ENCODE assay signal across 18 cellular contexts in the genomic region with DNA sequence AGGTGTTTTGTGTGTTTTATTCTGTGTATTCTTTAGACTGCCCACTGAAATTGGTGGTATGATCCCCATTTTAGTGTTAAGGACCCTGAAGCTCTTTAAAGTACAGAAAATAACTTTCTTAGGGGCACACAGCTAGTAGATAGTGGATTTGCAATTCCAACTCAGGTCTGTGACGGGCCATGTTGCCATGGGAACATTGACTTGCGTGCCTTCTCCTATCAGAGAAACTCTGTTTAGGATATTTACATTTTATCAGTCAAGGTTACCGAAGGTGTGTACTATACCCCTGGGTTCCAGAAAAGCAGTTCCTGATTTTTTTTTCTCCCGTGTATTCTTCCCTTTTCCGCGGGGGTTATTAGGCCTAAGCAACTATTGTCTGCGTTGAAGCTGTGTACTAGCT. TPM values are rescaled to one million over a fixed set of nuclear protein-coding genes. Genes with fewer than 3 reads are reported as not detected.
DNase-seq lines count a peak whose midpoint lies in the region; ATAC-seq, FAIRE-seq and TF ChIP-seq lines count a peak whose summit lies in the region.
"Had no signal": no experiment of that assay in that cellular context is flagged by ENCODE, and none has a peak within 500 bp of the region (broad histone marks: within the 10 kb centered on the region; RNA-seq: fewer than 3 reads in every experiment).

No MANE protein-coding gene starts in this region.

- H3K4me3 Mint-ChIP-seq in naive thymus-derived CD8-positive, alpha-beta T cell: no peak overlapping the region
- H3K4me3 Mint-ChIP-seq: GM23338; T-helper 1 cell treated with Interleukin-12 subunit alpha and Interleukin-12 subunit beta and Interleukin-4 antibody, amounts not matched to agents 30 μg/mL and 1 μg/mL, for 36 hours had no signal

- peaks cover 6% of the 10 kb centered on the region for H3K36me3 ChIP-seq in cardiac muscle cell
- no peaks in the 10 kb centered on the region for H3K36me3 ChIP-seq in esophagus squamous epithelium
- no peaks in the 10 kb centered on the region for H3K36me3 ChIP-seq in mucosa of stomach (ENCODE audit: control insufficient read depth, insufficient read depth, low read length)
- H3K36me3 ChIP-seq: thoracic aorta had no signal

- ATAC-seq in Right ventricle myocardium superior (ENCODE audit: poor library complexity) (no peak), HG02885 (IDR thresholded peaks at IDR 0.05; ENCODE audit: poor library complexity, unreplicated experiment) (no peak)
- no peak for ATAC-seq in naive thymus-derived CD8-positive, alpha-beta T cell

- H3K27me3 ChIP-seq in cardiac muscle cell (no peaks in the 10 kb centered on the region), esophagus squamous epithelium (no peaks in the 10 kb centered on the region), mucosa of stomach (ENCODE audit: control insufficient read depth, insufficient read depth, low read length) (no peaks in the 10 kb centered on the region)

- no peak for TF ChIP-seq POLR2A in esophagus squamous epithelium (IDR thresholded peaks at IDR 0.05)

- H3K27ac ChIP-seq in cardiac muscle cell: peak overlapping the region; percentile 69
- H3K27ac ChIP-seq in esophagus squamous epithelium: peak overlapping the region in 3 of 4 donors; percentile 66 to 74 (median 69)

- H3K9me3 ChIP-seq in cardiac muscle cell (ENCODE audit: low read depth) (no peaks in the 10 kb centered on the region), esophagus squamous epithelium (no peaks in the 10 kb centered on the region), mucosa of stomach (ENCODE audit: control insufficient read depth, low read length) (no peaks in the 10 kb centered on the region)
- H3K9me3 ChIP-seq: thoracic aorta had no signal

- no peaks in the 10 kb centered on the region for H3K9me3 Mint-ChIP-seq in naive thymus-derived CD8-positive, alpha-beta T cell
- H3K9me3 Mint-ChIP-seq: GM23338; T-helper 1 cell treated with Interleukin-12 subunit alpha and Interleukin-12 subunit beta and Interleukin-4 antibody, amounts not matched to agents 30 μg/mL and 1 μg/mL, for 36 hours had no signal

- H3K27me3 Mint-ChIP-seq in naive thymus-derived CD8-positive, alpha-beta T cell: peaks cover 0 to 4% (median 0%) of the 10 kb centered on the region in 5 donors

- DNase-seq in cardiac muscle cell (ENCODE audit: low read depth in 1 of 2, low spot score in 1 of 2) (no peak), Right ventricle myocardium superior (no peak), esophagus squamous epithelium (lab: John Stamatoyannopoulos, UW) (no peak), urothelium cell line (ENCODE audit: low spot score) (no peak), NCI-H510A (lab: John Stamatoyannopoulos, UW) (no peak)
- DNase-seq in naive thymus-derived CD8-positive, alpha-beta T cell: no peak
- DNase-seq: activated CD4-positive, alpha-beta T cell treated with anti-CD3 and anti-CD28 coated beads, Interleukin-2, amount 50 U/mL, for 4 hours; activated effector memory CD4-positive, alpha-beta T cell treated with anti-CD3 and anti-CD28 coated beads, Interleukin-2, amount 50 U/mL, for 16 hours; NCI-H1417; NCI-H2107; retina; SIG-M5 had no signal

- H3K4me3 ChIP-seq in cardiac muscle cell: no peak overlapping the region
- no peak overlapping the region for H3K4me3 ChIP-seq in esophagus squamous epithelium
- H3K4me3 ChIP-seq in mucosa of stomach (ENCODE audit: low read length): no peak overlapping the region
- H3K4me3 ChIP-seq: GM23338, thoracic aorta had no signal

- intact Hi-C loops in Right ventricle myocardium superior (cut with DNase I): no loop called here
- intact Hi-C loops in esophagus squamous epithelium (cut with DNase I): loop anchor here (2.0 kb wide), 1 partner anchor 50 kb away; no protein-coding TSS in a partner anchor

- TF ChIP-seq CTCF in cardiac muscle cell (IDR thresholded peaks at IDR 0.05; ENCODE audit: low read depth, low read length) (no peak), esophagus squamous epithelium (IDR thresholded peaks at IDR 0.05) (no peak)

- H3K27ac Mint-ChIP-seq in naive thymus-derived CD8-positive, alpha-beta T cell: no peak overlapping the region
- H3K27ac Mint-ChIP-seq: GM23338; T-helper 1 cell treated with Interleukin-12 subunit alpha and Interleukin-12 subunit beta and Interleukin-4 antibody, amounts not matched to agents 30 μg/mL and 1 μg/mL, for 36 hours had no signal

- no peaks in the 10 kb centered on the region for H3K4me1 Mint-ChIP-seq in naive thymus-derived CD8-positive, alpha-beta T cell

- no peaks in the 10 kb centered on the region for H3K36me3 Mint-ChIP-seq in naive thymus-derived CD8-positive, alpha-beta T cell

- H3K4me1 ChIP-seq in cardiac muscle cell (ENCODE audit: low read depth) (peaks cover 37% of the 10 kb centered on the region), esophagus squamous epithelium (peaks cover 9 to 56% (median 27%) of the 10 kb centered on the region in 3 donors), mucosa of stomach (ENCODE audit: control insufficient read depth, insufficient read depth, low read length) (peaks cover 68% of the 10 kb centered on the region)

- peak overlapping the region; percentile 20 for H3K9ac ChIP-seq in mucosa of stomach (ENCODE audit: low read length)

- WGBS in esophagus squamous epithelium, 2 donors: 73 to 77% methylated on average over 5 to 7 of the region's 7 CpGs

- FAIRE-seq in urothelium cell line (lab: Jason Lieb, UNC): peak; percentile 78
- FAIRE-seq: GM19239 had no signal

- POLR2A ChIA-PET in naive thymus-derived CD8-positive, alpha-beta T cell (lab: Charles Lee): no interaction called here

RNA-seq across cellular contexts. Expression of a gene that starts 19.4 kb away (rescaled TPM):
- total RNA-seq in cardiac muscle cell (103 and 143 TPM in 2 replicates), Right ventricle myocardium superior (966 TPM), esophagus squamous epithelium (10 to 100 TPM; 21.2 to 36.0 (median 26.5) TPM)
- polyA plus RNA-seq in cardiac muscle cell: 175 and 230 TPM in 2 replicates
- total RNA-seq in naive thymus-derived CD8-positive, alpha-beta T cell: not detected
- polyA plus RNA-seq in naive thymus-derived CD8-positive, alpha-beta T cell: under 1 TPM in 2 of 3 donors, not detected in 1; 0.20 to 0.26 TPM

Comparison
In these comparisons a context has a peak if more than half of its experiments do, and no peak if none do; other contexts are left out.
1. RNA of a gene that starts 19.4 kb away (total RNA-seq): 966 TPM in Right ventricle myocardium superior (single experiment), 103 to 143 TPM in cardiac muscle cell and 21.2 to 36.0 TPM in esophagus squamous epithelium; not detected in naive thymus-derived CD8-positive, alpha-beta T cell; every median in the first group is over 10 times any median in the second.